In genomic region chr14:61101803-61102548, GRCh38 we compare ENCODE assay signal across 8 cellular contexts.
DNase-seq lines count a peak whose midpoint lies in the region; ATAC-seq, FAIRE-seq and TF ChIP-seq lines count a peak whose summit lies in the region.

No MANE protein-coding gene starts in this region.

- no peak overlapping the region for H3K4me3 Mint-ChIP-seq in activated naive CD8-positive, alpha-beta T cell treated with anti-CD3 and anti-CD28 coated beads for 36 hours

- no peaks in the 10 kb centered on the region for H3K9me3 ChIP-seq in A549

- peak overlapping the region; percentile 89 to 97 for H3K27ac ChIP-seq in A549

- POLR2A ChIA-PET in A549 (lab: Yijun Ruan, JAX) = interaction anchor here (1.6 kb wide), 1 partner anchor 119 kb away, joined by 5 read pairs; no protein-coding TSS in a partner anchor

- H3K27ac Mint-ChIP-seq in activated naive CD8-positive, alpha-beta T cell treated with anti-CD3 and anti-CD28 coated beads for 36 hours = peak overlapping the region; percentile 50

- H3K4me1 Mint-ChIP-seq in activated naive CD8-positive, alpha-beta T cell treated with anti-CD3 and anti-CD28 coated beads for 36 hours = peaks cover 13% of the 10 kb centered on the region

- TF ChIP-seq POLR2A in A549 (IDR thresholded peaks at IDR 0.05; ENCODE audit: low read length) = no peak

- no peak for TF ChIP-seq RAD21 in A549 (conservative IDR thresholded peaks at IDR 0.05 in 1 of 2, IDR thresholded peaks at IDR 0.05 in 1 of 2)

- H3K27me3 Mint-ChIP-seq in activated naive CD8-positive, alpha-beta T cell treated with anti-CD3 and anti-CD28 coated beads for 36 hours = no peaks in the 10 kb centered on the region

- H3K4me2 ChIP-seq in A549 = peak overlapping the region; percentile 69

- WGBS in A549 (ENCODE audit: missing lambda C conversion rate) = 74% methylated on average over 4 of the region's 4 CpGs

- FAIRE-seq in A549 (lab: Jason Lieb, UNC) = no peak

- peak in 1 of 2 experiments; percentile 38 for DNase-seq in A549 (ENCODE audit: low read depth in 1 of 2, low spot score in 1 of 2)
- DNase-seq in activated naive CD8-positive, alpha-beta T cell treated with anti-CD3 and anti-CD28 coated beads for 36 hours = no peak
- DNase-seq in iPS-NIHi11 (ENCODE audit: low spot score) = peak; percentile 75
- DNase-seq in C1 segment of cervical spinal cord (lab: John Stamatoyannopoulos, UW) = no peak
- no peak for DNase-seq in activated CD4-positive, alpha-beta T cell treated with anti-CD3 and anti-CD28 coated beads, Interleukin-2, amount 50 U/mL, for 48 hours
- no peak for DNase-seq in NCI-H510A treated with DMSO at 0.1 percent for 48 hours (lab: John Stamatoyannopoulos, UW)

- no peak for TF ChIP-seq CTCF in A549 (IDR thresholded peaks at IDR 0.05)

- no peak for ATAC-seq in A549
- ATAC-seq in HG03432 (IDR thresholded peaks at IDR 0.05; ENCODE audit: unreplicated experiment) = peak; percentile 31
- no peak for ATAC-seq in HG02870 (IDR thresholded peaks at IDR 0.05; ENCODE audit: unreplicated experiment)

- peaks cover 6% of the 10 kb centered on the region for H3K36me3 Mint-ChIP-seq in activated naive CD8-positive, alpha-beta T cell treated with anti-CD3 and anti-CD28 coated beads for 36 hours

- no peak for TF ChIP-seq EP300 in A549 (IDR thresholded peaks at IDR 0.05)

- peaks cover 4% of the 10 kb centered on the region for H3K9me3 Mint-ChIP-seq in activated naive CD8-positive, alpha-beta T cell treated with anti-CD3 and anti-CD28 coated beads for 36 hours

- no peak overlapping the region for H3K4me3 ChIP-seq in A549

- peaks cover 43% of the 10 kb centered on the region for H3K4me1 ChIP-seq in A549

- CTCF ChIA-PET in A549 (lab: Yijun Ruan, JAX) = interaction anchor here (0.7 kb wide), 1 partner anchor 11 kb away, joined by 3 read pairs; no protein-coding TSS in a partner anchor

TF ChIP-seq in A549, 52 proteins besides CTCF, POLR2A, EP300 and RAD21:
- TF ChIP-seq HES2 (IDR thresholded peaks at IDR 0.05) (no peak), JUN (IDR thresholded peaks at IDR 0.05) (no peak), BCL3 (IDR thresholded peaks at IDR 0.05) (no peak), HMGXB4 (CRISPR knock-in tag; IDR thresholded peaks at IDR 0.05; ENCODE audit: borderline replicate concordance) (0 out of 2 replicates have a peak, but pooled peaks have one; percentile 7), ZC3H11A (IDR thresholded peaks at IDR 0.05) (no peak), MYC (IDR thresholded peaks at IDR 0.05; ENCODE audit: borderline replicate concordance, low read length) (no peak), EHMT2 (IDR thresholded peaks at IDR 0.05; ENCODE audit: low read depth) (no peak), GATA3 (IDR thresholded peaks at IDR 0.05; ENCODE audit: borderline replicate concordance) (no peak), FOSL2 (IDR thresholded peaks at IDR 0.05) (no peak), FOSL2 (CRISPR knock-in tag; IDR thresholded peaks at IDR 0.05) (no peak; the same call in 1 of the 2 replicates), PHF8 (IDR thresholded peaks at IDR 0.05; ENCODE audit: borderline replicate concordance, low read depth) (no peak), HDAC2 (IDR thresholded peaks at IDR 0.05) (no peak), CEBPB (IDR thresholded peaks at IDR 0.05) (peak in 1 of 2 experiments; percentile 40; a peak in 1 of 4 replicates)
